Comparison of ENCODE assay signal across 19 cellular contexts in genomic region chr2:36193680-36194079, GRCh38.
DNase-seq lines count a peak whose midpoint lies in the region; ATAC-seq and TF ChIP-seq lines count a peak whose summit lies in the region.
"Had no signal": no experiment of that assay in that cellular context is flagged by ENCODE, and none has a peak within 500 bp of the region (broad histone marks: within the 10 kb centered on the region; RNA-seq: fewer than 3 reads in every experiment).

No MANE protein-coding gene starts in this region.

- H3K27ac ChIP-seq in right atrium auricular region (no peak overlapping the region), caudate nucleus (ENCODE audit: low read depth, low read length) (peak overlapping the region; percentile 7), WERI-Rb-1 (no peak overlapping the region)
- H3K27ac ChIP-seq: 22Rv1; BLaER1 treated with 17β-estradiol and CSF1 and Interleukin-3, amounts not matched to agents 10 nM and 100 nM; GM23248 had no signal

- intact Hi-C loops in left cardiac atrium (cut with DNase I), result no loop called here

- no peaks in the 10 kb centered on the region for H3K9me3 ChIP-seq in right atrium auricular region
- no peaks in the 10 kb centered on the region for H3K9me3 ChIP-seq in WERI-Rb-1 (ENCODE audit: severe bottlenecking)
- H3K9me3 ChIP-seq: BE2C; BLaER1 treated with 17β-estradiol and CSF1 and Interleukin-3, amounts not matched to agents 10 nM and 100 nM had no signal

- ATAC-seq in left cardiac atrium, result peak; percentile 50 to 95
- ATAC-seq in omental fat pad (ENCODE audit: low FRiP score), result peak; percentile 71
- no peak for ATAC-seq in HG02981 (IDR thresholded peaks at IDR 0.05; ENCODE audit: unreplicated experiment)
- ATAC-seq: HCT116 had no signal

- DNase-seq in left cardiac atrium (no peak), right atrium auricular region (ENCODE audit: low spot score) (no peak), caudate nucleus (lab: John Stamatoyannopoulos, UW) (peak in 37 of 61 donors; percentile 3 to 84 (median 23)), omental fat pad (ENCODE audit: low spot score) (no peak), activated gamma-delta T cell (lab: John Stamatoyannopoulos, UW) (no peak), WERI-Rb-1 (no peak)
- DNase-seq: BE2C; Calu3; CD4-positive, alpha-beta memory T cell; COR-L47; DMS53; DMS79 treated with DMSO at 0.1 percent for 48 hours; GF-D8; GM23248; H9 had no signal

- H3K36me3 ChIP-seq in right atrium auricular region, result no peaks in the 10 kb centered on the region
- no peaks in the 10 kb centered on the region for H3K36me3 ChIP-seq in WERI-Rb-1
- H3K36me3 ChIP-seq: BE2C; BLaER1 treated with 17β-estradiol and CSF1 and Interleukin-3, amounts not matched to agents 10 nM and 100 nM had no signal

- TF ChIP-seq CTCF in right atrium auricular region (IDR thresholded peaks at IDR 0.05), result no peak
- TF ChIP-seq CTCF in omental fat pad (IDR thresholded peaks at IDR 0.05), result no peak
- no peak for TF ChIP-seq CTCF in WERI-Rb-1 (IDR thresholded peaks at IDR 0.05; ENCODE audit: low read depth, low read length)

- no peaks in the 10 kb centered on the region for H3K4me1 ChIP-seq in right atrium auricular region
- H3K4me1 ChIP-seq: BE2C; BLaER1 treated with 17β-estradiol and CSF1 and Interleukin-3, amounts not matched to agents 10 nM and 100 nM had no signal

- H3K4me3 ChIP-seq in right atrium auricular region (no peak overlapping the region), WERI-Rb-1 (ENCODE audit: low read depth, low read length) (no peak overlapping the region)
- H3K4me3 ChIP-seq: BLaER1 treated with 17β-estradiol and CSF1 and Interleukin-3, amounts not matched to agents 10 nM and 100 nM; GM23248 had no signal

- H3K27me3 ChIP-seq in right atrium auricular region, result no peaks in the 10 kb centered on the region
- no peaks in the 10 kb centered on the region for H3K27me3 ChIP-seq in WERI-Rb-1 (ENCODE audit: insufficient read depth, low read depth, severe bottlenecking)
- H3K27me3 ChIP-seq: BE2C; BLaER1 treated with 17β-estradiol and CSF1 and Interleukin-3, amounts not matched to agents 10 nM and 100 nM had no signal

Comparison
In these comparisons a context has a peak if more than half of its experiments do, and no peak if none do; other contexts are left out.
1. DNase-seq: peak in caudate nucleus (37 of 61); none in left cardiac atrium (single experiment), right atrium auricular region (single experiment), omental fat pad (single experiment), activated gamma-delta T cell (single experiment) and WERI-Rb-1 (single experiment).